In the genomic region with DNA sequence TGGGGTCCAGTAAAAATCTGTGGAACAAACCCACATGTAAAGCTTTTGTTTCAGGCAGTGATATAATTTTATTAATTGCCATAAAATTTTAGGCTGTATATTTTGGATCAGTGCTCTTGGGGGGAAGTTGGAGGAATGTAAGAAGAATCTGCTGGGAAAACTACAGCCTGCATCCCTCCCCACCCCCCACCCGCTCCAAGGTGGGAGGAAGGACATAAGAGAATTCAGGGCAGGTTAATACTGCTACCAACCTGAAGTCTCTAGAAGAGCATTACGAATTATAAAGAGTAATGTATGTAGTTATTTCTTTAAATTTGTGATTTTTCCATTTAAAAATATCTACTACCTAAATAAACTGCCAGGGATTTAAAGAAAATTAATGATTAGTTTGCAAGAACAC, we compare ENCODE assay signal across 1 cellular context.
TF ChIP-seq lines count a peak whose summit lies in the region.

No MANE protein-coding gene starts in this region.

TF ChIP-seq in WTC11, 78 proteins besides CTCF, POLR2A, EP300 and RAD21:
- TF ChIP-seq ZNF396 (CRISPR knock-in tag; IDR thresholded peaks at IDR 0.05; ENCODE audit: borderline replicate concordance) (no peak), ZBTB21 (CRISPR knock-in tag; IDR thresholded peaks at IDR 0.05; ENCODE audit: borderline replicate concordance) (no peak), USF1 (CRISPR knock-in tag; IDR thresholded peaks at IDR 0.05) (no peak), SMAD3 (CRISPR knock-in tag; IDR thresholded peaks at IDR 0.05; ENCODE audit: borderline replicate concordance) (no peak), FOXK1 (CRISPR knock-in tag; IDR thresholded peaks at IDR 0.05) (no peak), NR2C2 (CRISPR knock-in tag; IDR thresholded peaks at IDR 0.05) (no peak), GABPB1 (CRISPR knock-in tag; IDR thresholded peaks at IDR 0.05) (no peak), ZNF425 (CRISPR knock-in tag; conservative IDR thresholded peaks at IDR 0.05) (no peak), NFATC4 (CRISPR knock-in tag; IDR thresholded peaks at IDR 0.05) (no peak), ATF2 (CRISPR knock-in tag; IDR thresholded peaks at IDR 0.05; ENCODE audit: borderline replicate concordance, low read depth) (no peak), TEAD1 (CRISPR knock-in tag; IDR thresholded peaks at IDR 0.05) (no peak), TCF7 (CRISPR knock-in tag; IDR thresholded peaks at IDR 0.05; ENCODE audit: low read depth) (no peak)
- TF ChIP-seq, protein P1, sequence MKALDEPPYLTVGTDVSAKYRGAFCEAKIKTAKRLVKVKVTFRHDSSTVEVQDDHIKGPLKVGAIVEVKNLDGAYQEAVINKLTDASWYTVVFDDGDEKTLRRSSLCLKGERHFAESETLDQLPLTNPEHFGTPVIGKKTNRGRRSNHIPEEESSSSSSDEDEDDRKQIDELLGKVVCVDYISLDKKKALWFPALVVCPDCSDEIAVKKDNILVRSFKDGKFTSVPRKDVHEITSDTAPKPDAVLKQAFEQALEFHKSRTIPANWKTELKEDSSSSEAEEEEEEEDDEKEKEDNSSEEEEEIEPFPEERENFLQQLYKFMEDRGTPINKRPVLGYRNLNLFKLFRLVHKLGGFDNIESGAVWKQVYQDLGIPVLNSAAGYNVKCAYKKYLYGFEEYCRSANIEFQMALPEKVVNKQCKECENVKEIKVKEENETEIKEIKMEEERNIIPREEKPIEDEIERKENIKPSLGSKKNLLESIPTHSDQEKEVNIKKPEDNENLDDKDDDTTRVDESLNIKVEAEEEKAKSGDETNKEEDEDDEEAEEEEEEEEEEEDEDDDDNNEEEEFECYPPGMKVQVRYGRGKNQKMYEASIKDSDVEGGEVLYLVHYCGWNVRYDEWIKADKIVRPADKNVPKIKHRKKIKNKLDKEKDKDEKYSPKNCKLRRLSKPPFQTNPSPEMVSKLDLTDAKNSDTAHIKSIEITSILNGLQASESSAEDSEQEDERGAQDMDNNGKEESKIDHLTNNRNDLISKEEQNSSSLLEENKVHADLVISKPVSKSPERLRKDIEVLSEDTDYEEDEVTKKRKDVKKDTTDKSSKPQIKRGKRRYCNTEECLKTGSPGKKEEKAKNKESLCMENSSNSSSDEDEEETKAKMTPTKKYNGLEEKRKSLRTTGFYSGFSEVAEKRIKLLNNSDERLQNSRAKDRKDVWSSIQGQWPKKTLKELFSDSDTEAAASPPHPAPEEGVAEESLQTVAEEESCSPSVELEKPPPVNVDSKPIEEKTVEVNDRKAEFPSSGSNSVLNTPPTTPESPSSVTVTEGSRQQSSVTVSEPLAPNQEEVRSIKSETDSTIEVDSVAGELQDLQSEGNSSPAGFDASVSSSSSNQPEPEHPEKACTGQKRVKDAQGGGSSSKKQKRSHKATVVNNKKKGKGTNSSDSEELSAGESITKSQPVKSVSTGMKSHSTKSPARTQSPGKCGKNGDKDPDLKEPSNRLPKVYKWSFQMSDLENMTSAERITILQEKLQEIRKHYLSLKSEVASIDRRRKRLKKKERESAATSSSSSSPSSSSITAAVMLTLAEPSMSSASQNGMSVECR (CRISPR knock-in tag; IDR thresholded peaks at IDR 0.05; ENCODE audit: borderline replicate concordance) = no peak
- TF ChIP-seq, protein P2, sequence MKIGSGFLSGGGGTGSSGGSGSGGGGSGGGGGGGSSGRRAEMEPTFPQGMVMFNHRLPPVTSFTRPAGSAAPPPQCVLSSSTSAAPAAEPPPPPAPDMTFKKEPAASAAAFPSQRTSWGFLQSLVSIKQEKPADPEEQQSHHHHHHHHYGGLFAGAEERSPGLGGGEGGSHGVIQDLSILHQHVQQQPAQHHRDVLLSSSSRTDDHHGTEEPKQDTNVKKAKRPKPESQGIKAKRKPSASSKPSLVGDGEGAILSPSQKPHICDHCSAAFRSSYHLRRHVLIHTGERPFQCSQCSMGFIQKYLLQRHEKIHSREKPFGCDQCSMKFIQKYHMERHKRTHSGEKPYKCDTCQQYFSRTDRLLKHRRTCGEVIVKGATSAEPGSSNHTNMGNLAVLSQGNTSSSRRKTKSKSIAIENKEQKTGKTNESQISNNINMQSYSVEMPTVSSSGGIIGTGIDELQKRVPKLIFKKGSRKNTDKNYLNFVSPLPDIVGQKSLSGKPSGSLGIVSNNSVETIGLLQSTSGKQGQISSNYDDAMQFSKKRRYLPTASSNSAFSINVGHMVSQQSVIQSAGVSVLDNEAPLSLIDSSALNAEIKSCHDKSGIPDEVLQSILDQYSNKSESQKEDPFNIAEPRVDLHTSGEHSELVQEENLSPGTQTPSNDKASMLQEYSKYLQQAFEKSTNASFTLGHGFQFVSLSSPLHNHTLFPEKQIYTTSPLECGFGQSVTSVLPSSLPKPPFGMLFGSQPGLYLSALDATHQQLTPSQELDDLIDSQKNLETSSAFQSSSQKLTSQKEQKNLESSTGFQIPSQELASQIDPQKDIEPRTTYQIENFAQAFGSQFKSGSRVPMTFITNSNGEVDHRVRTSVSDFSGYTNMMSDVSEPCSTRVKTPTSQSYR (CRISPR knock-in tag; IDR thresholded peaks at IDR 0.05) = no peak
- TF ChIP-seq, protein P3, sequence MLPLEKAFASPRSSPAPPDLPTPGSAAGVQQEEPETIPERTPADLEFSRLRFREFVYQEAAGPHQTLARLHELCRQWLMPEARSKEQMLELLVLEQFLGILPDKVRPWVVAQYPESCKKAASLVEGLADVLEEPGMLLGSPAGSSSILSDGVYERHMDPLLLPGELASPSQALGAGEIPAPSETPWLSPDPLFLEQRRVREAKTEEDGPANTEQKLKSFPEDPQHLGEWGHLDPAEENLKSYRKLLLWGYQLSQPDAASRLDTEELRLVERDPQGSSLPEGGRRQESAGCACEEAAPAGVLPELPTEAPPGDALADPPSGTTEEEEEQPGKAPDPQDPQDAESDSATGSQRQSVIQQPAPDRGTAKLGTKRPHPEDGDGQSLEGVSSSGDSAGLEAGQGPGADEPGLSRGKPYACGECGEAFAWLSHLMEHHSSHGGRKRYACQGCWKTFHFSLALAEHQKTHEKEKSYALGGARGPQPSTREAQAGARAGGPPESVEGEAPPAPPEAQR (CRISPR knock-in tag; IDR thresholded peaks at IDR 0.05) = no peak
